Comparison of ENCODE assay signal across 8 cellular contexts in the genomic region with DNA sequence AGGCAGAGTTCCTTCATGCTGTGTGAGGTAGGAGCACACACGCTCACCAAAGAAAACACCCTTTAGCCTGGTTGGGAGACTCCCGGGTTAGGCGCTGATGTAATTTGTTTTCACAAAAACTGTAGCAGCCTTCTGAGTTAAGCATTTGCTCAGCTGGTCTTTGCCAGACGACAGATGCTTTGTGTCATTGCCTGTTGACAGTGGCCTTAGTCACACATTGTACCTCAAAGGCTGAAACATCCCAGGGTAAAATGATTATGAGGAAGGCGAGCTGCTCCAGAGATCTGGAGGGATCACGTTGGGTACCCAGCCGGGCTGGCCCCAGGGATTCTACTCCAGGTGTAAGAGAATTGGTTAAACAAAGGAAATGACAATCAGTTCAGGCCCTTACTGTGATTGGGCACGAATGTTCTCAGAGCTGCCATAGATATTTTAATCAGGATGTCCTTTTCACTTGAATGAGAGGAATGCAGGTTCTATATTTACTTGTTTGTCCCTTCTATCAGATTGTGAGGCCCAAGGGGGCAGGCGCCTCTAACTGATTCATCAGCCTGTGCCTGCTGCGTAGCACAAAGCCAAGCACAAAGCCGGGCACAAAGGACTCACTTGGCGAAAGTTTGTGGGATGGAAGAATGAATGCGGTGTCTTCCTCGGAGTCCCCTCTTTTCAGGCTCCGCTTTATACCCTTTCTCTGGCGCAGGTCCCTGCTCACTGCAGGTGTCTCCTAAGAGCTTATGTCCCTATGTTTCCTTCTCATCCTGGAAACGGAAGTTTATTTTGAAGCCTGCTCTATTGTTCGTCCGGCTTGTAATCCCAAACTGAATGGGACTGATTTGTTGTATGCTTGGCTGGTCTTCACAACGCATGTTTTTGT. TPM values are rescaled to one million over a fixed set of nuclear protein-coding genes. Genes with fewer than 3 reads are reported as not detected.
DNase-seq lines count a peak whose midpoint lies in the region; ATAC-seq and TF ChIP-seq lines count a peak whose summit lies in the region.

No MANE protein-coding gene starts in this region.

- peak overlapping the region; percentile 78 for H2BK120ac ChIP-seq in IMR-90 (ENCODE audit: low read depth, low read length)

- H2BK15ac ChIP-seq in IMR-90 (ENCODE audit: low read depth, low read length) = peak overlapping the region; percentile 46; the same call in 2 of the 3 replicates

- peak overlapping the region; percentile 73 for H4K91ac ChIP-seq in IMR-90 (ENCODE audit: insufficient read depth, low read depth, low read length)

- peak overlapping the region; percentile 38 for H4K5ac ChIP-seq in IMR-90 (ENCODE audit: low read depth, low read length)

- peak overlapping the region; percentile 70 for H2BK20ac ChIP-seq in IMR-90 (ENCODE audit: low read depth, low read length)

- POLR2A ChIA-PET in IMR-90 (lab: Charles Lee; ENCODE audit: unreplicated experiment) = no interaction called here

- peak overlapping the region; percentile 61 for H2BK5ac ChIP-seq in IMR-90 (ENCODE audit: low read depth, low read length, poor library complexity, severe bottlenecking)

- no peak for TF ChIP-seq POLR2A in IMR-90 (IDR thresholded peaks at IDR 0.05; ENCODE audit: low read depth, low read length)

- H3K23ac ChIP-seq in IMR-90 (ENCODE audit: low read depth, low read length) = 0 out of 2 replicates have a peak overlapping the region, but pooled peaks have one; percentile 14

- CTCF ChIA-PET in IMR-90 (lab: Yijun Ruan, JAX) = interaction anchor here (1.0 to 1.2 kb wide), 2 partner anchors 14 to 41 kb away, joined by 4 to 6 read pairs; no protein-coding TSS in a partner anchor

- H3K9ac ChIP-seq in IMR-90 (ENCODE audit: low read depth, low read length) (peak overlapping the region; percentile 2; the same call in 1 of the 2 replicates), iPS-20b (ENCODE audit: low read depth, low read length) (peak overlapping the region; percentile 87), subcutaneous abdominal adipose tissue (ENCODE audit: low read length in 5 of 5) (peak overlapping the region; percentile 33 to 74 (median 66))

- in situ Hi-C loops in IMR-90 (cut with MboI; ENCODE audit: low sequenced_read_pairs) (no loop called here), astrocyte of the spinal cord (cut with HindIII; ENCODE audit: low sequenced_read_pairs) (no loop called here)

- H4K8ac ChIP-seq in IMR-90 (ENCODE audit: low read depth in 2 of 2, low read length in 2 of 2) = peak overlapping the region; percentile 17 to 54; a peak in 2 of 4 replicates

- no peaks in the 10 kb centered on the region for H3K27me3 ChIP-seq in IMR-90 (ENCODE audit: control insufficient read depth, insufficient read depth, low read length)
- no peaks in the 10 kb centered on the region; the same call in 1 of the 2 replicates for H3K27me3 ChIP-seq in iPS-20b (ENCODE audit: insufficient read depth, low read length)
- H3K27me3 ChIP-seq in subcutaneous abdominal adipose tissue (ENCODE audit: control insufficient read depth in 5 of 5, insufficient read depth in 4 of 5, low read length in 5 of 5) = no peaks in the 10 kb centered on the region

- H3K4me2 ChIP-seq in IMR-90 (ENCODE audit: low read depth, low read length) = peak overlapping the region; percentile 41; the same call in 1 of the 2 replicates

- peak overlapping the region; percentile 47 for H2AFZ ChIP-seq in IMR-90 (replicated peaks; ENCODE audit: low read length, poor library complexity)

- H3K14ac ChIP-seq in IMR-90 (replicated peaks; ENCODE audit: low read depth, low read length) = peak overlapping the region; percentile 47

- H3K36me3 ChIP-seq in IMR-90 (ENCODE audit: control insufficient read depth, insufficient read depth, low read length) (no peaks in the 10 kb centered on the region), iPS-20b (ENCODE audit: insufficient read depth, low read depth, low read length) (no peaks in the 10 kb centered on the region), subcutaneous abdominal adipose tissue (ENCODE audit: control insufficient read depth in 5 of 5, insufficient read depth in 5 of 5, low read length in 5 of 5) (no peaks in the 10 kb centered on the region)

- TF ChIP-seq CTCF in IMR-90 (conservative IDR thresholded peaks at IDR 0.05; ENCODE audit: low read depth, low read length) = no peak
- no peak for TF ChIP-seq CTCF in astrocyte of the spinal cord (IDR thresholded peaks at IDR 0.05; ENCODE audit: low read depth, low read length)

- intact Hi-C loops in IMR-90 (cut with micrococcal nuclease) = loop anchor here (2.0 kb wide), 1 partner anchor 139 kb away; no protein-coding TSS in a partner anchor

- WGBS in IMR-90 (ENCODE audit: extremely low coverage in 2 of 2, insufficient read length in 1 of 2), 2 experiments = 30% methylated on average over 2 of the region's 20 CpGs; no CpG with 5 or more reads in 1 of the 2 experiments

- H3K9me1 ChIP-seq in IMR-90 (ENCODE audit: insufficient read depth, low read length) = peaks cover 8% of the 10 kb centered on the region

- H3K18ac ChIP-seq in IMR-90 (ENCODE audit: low read depth, low read length) = peak overlapping the region; percentile 61

- H3K9me3 ChIP-seq in IMR-90 (ENCODE audit: control insufficient read depth, insufficient read depth, low read length) (no peaks in the 10 kb centered on the region), iPS-20b (ENCODE audit: insufficient read depth, low read depth, low read length) (no peaks in the 10 kb centered on the region), subcutaneous abdominal adipose tissue (ENCODE audit: control insufficient read depth in 5 of 5, low read length in 5 of 5) (no peaks in the 10 kb centered on the region)

- peak overlapping the region; percentile 27 for H3K56ac ChIP-seq in IMR-90 (ENCODE audit: extremely low read depth, insufficient read depth, low read length)

- H4K20me1 ChIP-seq in IMR-90 (ENCODE audit: insufficient read depth, low read length) = no peaks in the 10 kb centered on the region

- dilution Hi-C loops in IMR-90 (cut with HindIII; ENCODE audit: low sequenced_read_pairs, unreplicated experiment) = no loop called here

- H3K4me3 ChIP-seq in IMR-90 (ENCODE audit: insufficient read depth, low read depth, low read length) (no peak overlapping the region), astrocyte of the spinal cord (ENCODE audit: low read depth, low read length) (no peak overlapping the region), iPS-20b (ENCODE audit: low read length) (peak overlapping the region; percentile 44), subcutaneous abdominal adipose tissue (ENCODE audit: low read depth in 1 of 5, low read length in 5 of 5) (peak overlapping the region in 2 of 5 donors; percentile 17 to 29)

- H3K4ac ChIP-seq in IMR-90 (ENCODE audit: low read depth, low read length) = peak overlapping the region; percentile 83

- no TSS peak for BruUV-seq in IMR-90 (replicated peaks; lab: Mats Ljungman, UMichigan)

- peak overlapping the region; percentile 74 for H3K27ac ChIP-seq in IMR-90 (ENCODE audit: insufficient read depth, low read length)
- H3K27ac ChIP-seq in iPS-20b (ENCODE audit: low read length) = peak overlapping the region; percentile 94
- H3K27ac ChIP-seq in subcutaneous abdominal adipose tissue (ENCODE audit: low read depth, low read length) = peak overlapping the region; percentile 95

- H3K79me1 ChIP-seq in IMR-90 (ENCODE audit: low read depth in 1 of 2, low read length in 2 of 2) = no peaks in the 10 kb centered on the region

- H2AK5ac ChIP-seq in IMR-90 (ENCODE audit: low read depth, low read length) = peak overlapping the region; percentile 30

- TF ChIP-seq RAD21 in IMR-90 (IDR thresholded peaks at IDR 0.05; ENCODE audit: low read length) = no peak

- H2AK9ac ChIP-seq in IMR-90 (replicated peaks; ENCODE audit: low read depth, low read length, poor library complexity) = peak overlapping the region; percentile 21

- DNase-seq in IMR-90 (peak; percentile 95), astrocyte of the spinal cord (ENCODE audit: low read depth, low spot score) (peak; percentile 82), foreskin melanocyte (no peak)

- ATAC-seq in IMR-90 (ENCODE audit: low read depth) = peak; percentile 87
- ATAC-seq in HG02852 (IDR thresholded peaks at IDR 0.05; ENCODE audit: unreplicated experiment) = no peak
- no peak for ATAC-seq in GM18861 (IDR thresholded peaks at IDR 0.05; ENCODE audit: unreplicated experiment)
- ATAC-seq in HG02798 (IDR thresholded peaks at IDR 0.05; ENCODE audit: poor library complexity, unreplicated experiment) = no peak

- peaks cover 23% of the 10 kb centered on the region for H3K4me1 ChIP-seq in IMR-90 (ENCODE audit: control insufficient read depth, insufficient read depth, low read length)
- H3K4me1 ChIP-seq in iPS-20b (ENCODE audit: insufficient read depth, low read length) = peaks cover 28% of the 10 kb centered on the region
- peaks cover 11 to 73% (median 52%) of the 10 kb centered on the region in 5 donors for H3K4me1 ChIP-seq in subcutaneous abdominal adipose tissue (ENCODE audit: control insufficient read depth in 5 of 5, insufficient read depth in 5 of 5, low read length in 5 of 5)

TF ChIP-seq in IMR-90, 13 proteins besides CTCF, POLR2A, EP300 and RAD21 (continues in another document):
- TF ChIP-seq MAFK (IDR thresholded peaks at IDR 0.05; ENCODE audit: low read depth, low read length) (no peak), SMC3 (IDR thresholded peaks at IDR 0.05; ENCODE audit: low read depth, low read length) (0 out of 2 replicates have a peak, but pooled peaks have one; percentile 12), MXI1 (IDR thresholded peaks at IDR 0.05; ENCODE audit: borderline replicate concordance, low read depth, low read length) (no peak), RCOR1 (IDR thresholded peaks at IDR 0.05; ENCODE audit: insufficient replicate concordance, low read length) (peak; percentile 77), BHLHE40 (IDR thresholded peaks at IDR 0.05; ENCODE audit: low read depth, low read length) (no peak), FOS (IDR thresholded peaks at IDR 0.05; ENCODE audit: low read depth, low read length) (peak; percentile 48; the same call in 1 of the 2 replicates)
- TF ChIP-seq, protein P1, sequence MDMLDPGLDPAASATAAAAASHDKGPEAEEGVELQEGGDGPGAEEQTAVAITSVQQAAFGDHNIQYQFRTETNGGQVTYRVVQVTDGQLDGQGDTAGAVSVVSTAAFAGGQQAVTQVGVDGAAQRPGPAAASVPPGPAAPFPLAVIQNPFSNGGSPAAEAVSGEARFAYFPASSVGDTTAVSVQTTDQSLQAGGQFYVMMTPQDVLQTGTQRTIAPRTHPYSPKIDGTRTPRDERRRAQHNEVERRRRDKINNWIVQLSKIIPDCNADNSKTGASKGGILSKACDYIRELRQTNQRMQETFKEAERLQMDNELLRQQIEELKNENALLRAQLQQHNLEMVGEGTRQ (IDR thresholded peaks at IDR 0.05; ENCODE audit: low read depth, low read length) = 0 out of 2 replicates have a peak, but pooled peaks have one; percentile 3

RNA-seq across cellular contexts. Expression of a gene that starts 47.1 kb away (rescaled TPM):
- total RNA-seq in IMR-90 (2012; rRNA removed) = 328 and 559 TPM in 2 replicates
- 268 and 357 TPM in 2 replicates for polyA plus RNA-seq in IMR-90 (2012; rRNA removed)
- polyA plus RNA-seq in IMR-90 (2012; cell fraction: cytosol; rRNA removed) = 627 and 1,317 TPM in 2 replicates
- polyA plus RNA-seq in IMR-90 (2012; cell fraction: nucleus; rRNA removed; ENCODE audit: low replicate concordance) = 480 and 671 TPM in 2 replicates

RNA-seq across cellular contexts. Expression of a gene that starts 58.0 kb away (rescaled TPM):
- 45.8 and 51.8 TPM in 2 replicates for total RNA-seq in IMR-90 (2012; rRNA removed)
- 21.7 and 23.8 TPM in 2 replicates for polyA plus RNA-seq in IMR-90 (2012; rRNA removed)
- 7.6 and 9.9 TPM in 2 replicates for polyA plus RNA-seq in IMR-90 (2012; cell fraction: cytosol; rRNA removed)
- polyA plus RNA-seq in IMR-90 (2012; cell fraction: nucleus; rRNA removed; ENCODE audit: low replicate concordance) = 13.3 and 78.3 TPM in 2 replicates

Comparison
In these comparisons a context has a peak if more than half of its experiments do, and no peak if none do; other contexts are left out.
1. H3K9ac ChIP-seq: peak in every context shown above with its lines; median percentile 87 in iPS-20b; 66 in subcutaneous abdominal adipose tissue; 2 in IMR-90.